In genomic region chr18:3261035-3261392, GRCh38 we compare ENCODE assay signal across 1 cellular context.
A peak's percentile ranks its signal among the peaks of the same experiment; 100 is the strongest.
TF ChIP-seq lines count a peak whose summit lies in the region.

No MANE protein-coding gene starts in this region.

TF ChIP-seq in K562, 482 proteins besides CTCF, POLR2A, EP300 and RAD21 (continued from another document and continues in another):
- TF ChIP-seq UBTF (IDR thresholded peaks at IDR 0.05; ENCODE audit: borderline replicate concordance in 1 of 2, low read depth in 2 of 2, low read length in 2 of 2) (no peak), FOXP1 (CRISPR knock-in tag; IDR thresholded peaks at IDR 0.05) (peak; percentile 5; the same call in 1 of the 2 replicates), ZKSCAN3 (CRISPR knock-in tag; IDR thresholded peaks at IDR 0.05) (no peak), PHB (CRISPR knock-in tag; IDR thresholded peaks at IDR 0.05) (no peak), GTF2F1 (IDR thresholded peaks at IDR 0.05; ENCODE audit: low read depth, low read length) (no peak), RNF2 (IDR thresholded peaks at IDR 0.05) (no peak; the same call in 1 of the 2 replicates), FOXA3 (CRISPR knock-in tag; conservative IDR thresholded peaks at IDR 0.05 in 1 of 2, IDR thresholded peaks at IDR 0.05 in 1 of 2) (no peak; a peak in 1 of 4 replicates), SRSF3 (IDR thresholded peaks at IDR 0.05; ENCODE audit: insufficient read depth, low read length) (no peak), TAL1 (IDR thresholded peaks at IDR 0.05) (no peak), ILK (tag; IDR thresholded peaks at IDR 0.05; ENCODE audit: borderline replicate concordance, low read depth) (no peak), BDP1 (IDR thresholded peaks at IDR 0.05; ENCODE audit: insufficient read depth, insufficient read length) (no peak), GATAD2B (IDR thresholded peaks at IDR 0.05; ENCODE audit: borderline replicate concordance) (peak; percentile 45; the same call in 1 of the 2 replicates), RCOR1 (IDR thresholded peaks at IDR 0.05; ENCODE audit: borderline replicate concordance in 1 of 2, low read depth in 2 of 2, low read length in 2 of 2) (no peak), HLTF (IDR thresholded peaks at IDR 0.05) (no peak), NFATC3 (IDR thresholded peaks at IDR 0.05) (no peak), SP2 (IDR thresholded peaks at IDR 0.05; ENCODE audit: extremely low read depth, low read depth, low read length, poor library complexity, severe bottlenecking) (no peak), NR1H2 (CRISPR knock-in tag; IDR thresholded peaks at IDR 0.05) (no peak), ZNF695 (CRISPR knock-in tag; IDR thresholded peaks at IDR 0.05) (no peak), PCBP1 (IDR thresholded peaks at IDR 0.05; ENCODE audit: low read depth, low read length, poor library complexity, severe bottlenecking) (no peak), RB1 (IDR thresholded peaks at IDR 0.05; ENCODE audit: low read depth) (no peak), NFRKB (IDR thresholded peaks at IDR 0.05; ENCODE audit: low read depth) (no peak), CTCFL (IDR thresholded peaks at IDR 0.05; ENCODE audit: borderline replicate concordance, insufficient read depth, low read depth, low read length, poor library complexity, severe bottlenecking) (no peak), MTA2 (IDR thresholded peaks at IDR 0.05; ENCODE audit: low read depth) (no peak), RBM15 (IDR thresholded peaks at IDR 0.05; ENCODE audit: insufficient read depth, low read length) (no peak), BRF1 (IDR thresholded peaks at IDR 0.05; ENCODE audit: borderline replicate concordance, extremely low read depth, insufficient read length) (no peak), TEAD4 (IDR thresholded peaks at IDR 0.05; ENCODE audit: low read length) (no peak), TEAD4 (CRISPR knock-in tag; IDR thresholded peaks at IDR 0.05; ENCODE audit: borderline replicate concordance) (no peak), FOXK1 (CRISPR knock-in tag; IDR thresholded peaks at IDR 0.05; ENCODE audit: borderline replicate concordance) (no peak), ATF6 (CRISPR knock-in tag; IDR thresholded peaks at IDR 0.05) (no peak), CBFB (CRISPR knock-in tag; IDR thresholded peaks at IDR 0.05) (no peak), ID3 (CRISPR knock-in tag; IDR thresholded peaks at IDR 0.05) (no peak), ID3 (tag; IDR thresholded peaks at IDR 0.05) (peak; percentile 24; the same call in 1 of the 2 replicates)
- TF ChIP-seq, protein P1, sequence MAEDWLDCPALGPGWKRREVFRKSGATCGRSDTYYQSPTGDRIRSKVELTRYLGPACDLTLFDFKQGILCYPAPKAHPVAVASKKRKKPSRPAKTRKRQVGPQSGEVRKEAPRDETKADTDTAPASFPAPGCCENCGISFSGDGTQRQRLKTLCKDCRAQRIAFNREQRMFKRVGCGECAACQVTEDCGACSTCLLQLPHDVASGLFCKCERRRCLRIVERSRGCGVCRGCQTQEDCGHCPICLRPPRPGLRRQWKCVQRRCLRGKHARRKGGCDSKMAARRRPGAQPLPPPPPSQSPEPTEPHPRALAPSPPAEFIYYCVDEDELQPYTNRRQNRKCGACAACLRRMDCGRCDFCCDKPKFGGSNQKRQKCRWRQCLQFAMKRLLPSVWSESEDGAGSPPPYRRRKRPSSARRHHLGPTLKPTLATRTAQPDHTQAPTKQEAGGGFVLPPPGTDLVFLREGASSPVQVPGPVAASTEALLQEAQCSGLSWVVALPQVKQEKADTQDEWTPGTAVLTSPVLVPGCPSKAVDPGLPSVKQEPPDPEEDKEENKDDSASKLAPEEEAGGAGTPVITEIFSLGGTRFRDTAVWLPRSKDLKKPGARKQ (CRISPR knock-in tag; IDR thresholded peaks at IDR 0.05): 0 out of 2 replicates have a peak, but pooled peaks have one; percentile 6
- TF ChIP-seq, protein P2, sequence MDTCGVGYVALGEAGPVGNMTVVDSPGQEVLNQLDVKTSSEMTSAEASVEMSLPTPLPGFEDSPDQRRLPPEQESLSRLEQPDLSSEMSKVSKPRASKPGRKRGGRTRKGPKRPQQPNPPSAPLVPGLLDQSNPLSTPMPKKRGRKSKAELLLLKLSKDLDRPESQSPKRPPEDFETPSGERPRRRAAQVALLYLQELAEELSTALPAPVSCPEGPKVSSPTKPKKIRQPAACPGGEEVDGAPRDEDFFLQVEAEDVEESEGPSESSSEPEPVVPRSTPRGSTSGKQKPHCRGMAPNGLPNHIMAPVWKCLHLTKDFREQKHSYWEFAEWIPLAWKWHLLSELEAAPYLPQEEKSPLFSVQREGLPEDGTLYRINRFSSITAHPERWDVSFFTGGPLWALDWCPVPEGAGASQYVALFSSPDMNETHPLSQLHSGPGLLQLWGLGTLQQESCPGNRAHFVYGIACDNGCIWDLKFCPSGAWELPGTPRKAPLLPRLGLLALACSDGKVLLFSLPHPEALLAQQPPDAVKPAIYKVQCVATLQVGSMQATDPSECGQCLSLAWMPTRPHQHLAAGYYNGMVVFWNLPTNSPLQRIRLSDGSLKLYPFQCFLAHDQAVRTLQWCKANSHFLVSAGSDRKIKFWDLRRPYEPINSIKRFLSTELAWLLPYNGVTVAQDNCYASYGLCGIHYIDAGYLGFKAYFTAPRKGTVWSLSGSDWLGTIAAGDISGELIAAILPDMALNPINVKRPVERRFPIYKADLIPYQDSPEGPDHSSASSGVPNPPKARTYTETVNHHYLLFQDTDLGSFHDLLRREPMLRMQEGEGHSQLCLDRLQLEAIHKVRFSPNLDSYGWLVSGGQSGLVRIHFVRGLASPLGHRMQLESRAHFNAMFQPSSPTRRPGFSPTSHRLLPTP (IDR thresholded peaks at IDR 0.05; ENCODE audit: borderline replicate concordance, extremely low read depth, insufficient read length): no peak
- TF ChIP-seq, protein P3, sequence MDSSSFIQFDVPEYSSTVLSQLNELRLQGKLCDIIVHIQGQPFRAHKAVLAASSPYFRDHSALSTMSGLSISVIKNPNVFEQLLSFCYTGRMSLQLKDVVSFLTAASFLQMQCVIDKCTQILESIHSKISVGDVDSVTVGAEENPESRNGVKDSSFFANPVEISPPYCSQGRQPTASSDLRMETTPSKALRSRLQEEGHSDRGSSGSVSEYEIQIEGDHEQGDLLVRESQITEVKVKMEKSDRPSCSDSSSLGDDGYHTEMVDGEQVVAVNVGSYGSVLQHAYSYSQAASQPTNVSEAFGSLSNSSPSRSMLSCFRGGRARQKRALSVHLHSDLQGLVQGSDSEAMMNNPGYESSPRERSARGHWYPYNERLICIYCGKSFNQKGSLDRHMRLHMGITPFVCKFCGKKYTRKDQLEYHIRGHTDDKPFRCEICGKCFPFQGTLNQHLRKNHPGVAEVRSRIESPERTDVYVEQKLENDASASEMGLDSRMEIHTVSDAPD (CRISPR knock-in tag; IDR thresholded peaks at IDR 0.05): no peak
- TF ChIP-seq, protein P4, sequence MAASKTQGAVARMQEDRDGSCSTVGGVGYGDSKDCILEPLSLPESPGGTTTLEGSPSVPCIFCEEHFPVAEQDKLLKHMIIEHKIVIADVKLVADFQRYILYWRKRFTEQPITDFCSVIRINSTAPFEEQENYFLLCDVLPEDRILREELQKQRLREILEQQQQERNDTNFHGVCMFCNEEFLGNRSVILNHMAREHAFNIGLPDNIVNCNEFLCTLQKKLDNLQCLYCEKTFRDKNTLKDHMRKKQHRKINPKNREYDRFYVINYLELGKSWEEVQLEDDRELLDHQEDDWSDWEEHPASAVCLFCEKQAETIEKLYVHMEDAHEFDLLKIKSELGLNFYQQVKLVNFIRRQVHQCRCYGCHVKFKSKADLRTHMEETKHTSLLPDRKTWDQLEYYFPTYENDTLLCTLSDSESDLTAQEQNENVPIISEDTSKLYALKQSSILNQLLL (CRISPR knock-in tag; IDR thresholded peaks at IDR 0.05; ENCODE audit: borderline replicate concordance): no peak
- TF ChIP-seq, protein P5, sequence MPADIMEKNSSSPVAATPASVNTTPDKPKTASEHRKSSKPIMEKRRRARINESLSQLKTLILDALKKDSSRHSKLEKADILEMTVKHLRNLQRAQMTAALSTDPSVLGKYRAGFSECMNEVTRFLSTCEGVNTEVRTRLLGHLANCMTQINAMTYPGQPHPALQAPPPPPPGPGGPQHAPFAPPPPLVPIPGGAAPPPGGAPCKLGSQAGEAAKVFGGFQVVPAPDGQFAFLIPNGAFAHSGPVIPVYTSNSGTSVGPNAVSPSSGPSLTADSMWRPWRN (IDR thresholded peaks at IDR 0.05; ENCODE audit: low read depth): no peak
